ENCODE assay signal across 9 cellular contexts in the genomic region with DNA sequence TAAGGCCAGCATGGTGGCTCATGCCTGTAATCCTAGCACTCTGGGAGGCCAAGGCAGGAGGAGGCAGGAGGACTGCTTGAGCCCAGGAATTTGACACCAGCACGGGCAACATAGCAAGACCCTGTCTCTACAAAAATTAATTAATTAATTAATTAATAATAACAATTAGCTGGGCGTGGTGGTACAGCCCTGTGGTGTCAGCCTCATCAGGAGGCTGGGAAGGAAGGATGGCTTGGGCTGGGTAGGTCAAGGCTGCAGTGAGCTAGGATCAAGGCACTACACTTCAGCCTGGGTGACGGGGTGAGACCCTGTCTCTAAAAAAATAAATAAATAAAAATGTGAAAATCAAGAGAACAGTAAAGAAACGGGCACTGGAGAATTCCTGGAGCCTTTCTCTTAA. TPM values are rescaled to one million over a fixed set of nuclear protein-coding genes. Genes with fewer than 3 reads are reported as not detected.
DNase-seq lines count a peak whose midpoint lies in the region; ATAC-seq and TF ChIP-seq lines count a peak whose summit lies in the region.
"Had no signal": no experiment of that assay in that cellular context is flagged by ENCODE, and none has a peak within 500 bp of the region (broad histone marks: within the 10 kb centered on the region; RNA-seq: fewer than 3 reads in every experiment).

No MANE protein-coding gene starts in this region.

- H3K27ac ChIP-seq in DOHH2 (ENCODE audit: low read depth, low read length): no peak overlapping the region
- peak overlapping the region; percentile 73 for H3K27ac ChIP-seq in RWPE2 (ENCODE audit: poor library complexity, severe bottlenecking)
- peak overlapping the region in 1 of 2 donors; percentile 97 for H3K27ac ChIP-seq in esophagus (ENCODE audit: low read depth in 2 of 2, low read length in 1 of 2)
- peak overlapping the region; percentile 97 for H3K27ac ChIP-seq in psoas muscle

- H3K79me2 ChIP-seq in DOHH2 (ENCODE audit: control insufficient read depth, low read length): peaks cover 8% of the 10 kb centered on the region

- H3K9me2 ChIP-seq in DOHH2 (replicated peaks; ENCODE audit: control insufficient read depth, low read length): no peaks in the 10 kb centered on the region

- H3K9me3 ChIP-seq in DOHH2 (ENCODE audit: control insufficient read depth, insufficient read depth, low read length) (no peaks in the 10 kb centered on the region; the same call in 1 of the 2 replicates), RWPE2 (ENCODE audit: severe bottlenecking) (no peaks in the 10 kb centered on the region), esophagus (ENCODE audit: control insufficient read depth in 2 of 2, insufficient read depth in 1 of 2, low read depth in 1 of 2, low read length in 1 of 2) (no peaks in the 10 kb centered on the region), psoas muscle (no peaks in the 10 kb centered on the region)

- H3K27me3 ChIP-seq in DOHH2 (ENCODE audit: control insufficient read depth, low read length) (no peaks in the 10 kb centered on the region), RWPE2 (ENCODE audit: insufficient read depth, poor library complexity, severe bottlenecking) (no peaks in the 10 kb centered on the region), esophagus (ENCODE audit: control insufficient read depth in 1 of 2, insufficient read depth in 2 of 2, low read length in 2 of 2) (no peaks in the 10 kb centered on the region), psoas muscle (ENCODE audit: insufficient read depth in 3 of 3, low read length in 2 of 3) (no peaks in the 10 kb centered on the region)

- H3K4me3 ChIP-seq in DOHH2 (ENCODE audit: low read length) (peak overlapping the region; percentile 81), RWPE2 (ENCODE audit: severe bottlenecking) (peak overlapping the region; percentile 63), esophagus (ENCODE audit: low read depth in 1 of 2, low read length in 2 of 2) (peak overlapping the region; percentile 70 to 81), psoas muscle (peak overlapping the region; percentile 91)

- no peak for DNase-seq in RWPE2 (ENCODE audit: low spot score)
- DNase-seq in psoas muscle: no peak
- no peak for DNase-seq in NCI-H1048 (lab: John Stamatoyannopoulos, UW)
- no peak for DNase-seq in HT-29 (ENCODE audit: low spot score)
- DNase-seq in NOMO-1 treated with dmso at 0.1 percent for 144 hours (lab: John Stamatoyannopoulos, UW; ENCODE audit: unreplicated experiment): no peak
- DNase-seq: NCI-H226 had no signal

- H3F3A ChIP-seq in DOHH2 (ENCODE audit: control insufficient read depth, insufficient read depth): peaks cover under 1% of the 10 kb centered on the region; the same call in 1 of the 2 replicates

- WGBS in esophagus, 2 donors: 40 to 49% methylated on average over 4 of the region's 4 CpGs
- 29 to 37% (median 32%) methylated on average over 4 of the region's 4 CpGs for WGBS in psoas muscle, 3 donors

- intact Hi-C loops in psoas muscle (cut with DNase I): no loop called here

- ATAC-seq in RWPE2 (ENCODE audit: low read depth) (no peak), psoas muscle (no peak), GM18870 (IDR thresholded peaks at IDR 0.05; ENCODE audit: unreplicated experiment) (no peak)

- H3K4me1 ChIP-seq in DOHH2 (ENCODE audit: control insufficient read depth, low read length) (peaks cover 11% of the 10 kb centered on the region), RWPE2 (ENCODE audit: insufficient read depth, poor library complexity, severe bottlenecking) (peaks cover 12% of the 10 kb centered on the region), esophagus (ENCODE audit: control insufficient read depth in 2 of 2, insufficient read depth in 2 of 2, low read length in 1 of 2) (peaks cover 2 to 3% of the 10 kb centered on the region in 2 donors), psoas muscle (peaks cover 34% of the 10 kb centered on the region)

- H4K20me1 ChIP-seq in DOHH2 (ENCODE audit: control insufficient read depth, insufficient read depth, low read depth, low read length): no peaks in the 10 kb centered on the region

- peak overlapping the region; percentile 85 for H3K4me2 ChIP-seq in DOHH2 (ENCODE audit: low read length)

- H3K36me3 ChIP-seq in DOHH2 (ENCODE audit: control insufficient read depth, low read length) (no peaks in the 10 kb centered on the region), RWPE2 (ENCODE audit: low read depth) (no peaks in the 10 kb centered on the region), esophagus (ENCODE audit: control insufficient read depth in 2 of 2, insufficient read depth in 2 of 2, low read length in 1 of 2) (no peaks in the 10 kb centered on the region), psoas muscle (ENCODE audit: insufficient read depth in 1 of 2, low read depth in 1 of 2) (no peaks in the 10 kb centered on the region)

- TF ChIP-seq CTCF in DOHH2 (IDR thresholded peaks at IDR 0.05; ENCODE audit: low read depth, low read length, poor library complexity, severe bottlenecking) (no peak), RWPE2 (IDR thresholded peaks at IDR 0.05; ENCODE audit: poor library complexity, severe bottlenecking) (no peak), psoas muscle (IDR thresholded peaks at IDR 0.05) (no peak)

RNA-seq across cellular contexts. Expression of a gene that starts 1.3 kb away (rescaled TPM):
- polyA plus RNA-seq in esophagus: 10 to 100 TPM; 12.4 to 13.5 TPM
- 10 to 100 TPM; 19.7 to 36.1 (median 25.8) TPM for total RNA-seq in psoas muscle
- 10 to 100 TPM; 18.4 to 25.0 (median 20.1) TPM for polyA plus RNA-seq in psoas muscle
- total RNA-seq in HT-29 (2014; rRNA removed; shearing (Covaris generic)): 6.8 and 7.7 TPM in 2 replicates
